Comparison of ENCODE assay signal across 8 cellular contexts in genomic region chr3:49104427-49105291, GRCh38. TPM values are rescaled to one million over a fixed set of nuclear protein-coding genes. Genes with fewer than 3 reads are reported as not detected.
A peak's percentile ranks its signal among the peaks of the same experiment; 100 is the strongest.
DNase-seq lines count a peak whose midpoint lies in the region; ATAC-seq and TF ChIP-seq lines count a peak whose summit lies in the region.

TSS of gene QARS1 (minus strand) at chr3:49104757. CDS start at chr3:49104733, 24 bp downstream.

- peaks cover 35 to 47% of the 10 kb centered on the region in 2 donors for H3K36me3 ChIP-seq in mucosa of rectum (ENCODE audit: control insufficient read depth in 2 of 2, insufficient read depth in 2 of 2, low read length in 2 of 2)

- ATAC-seq in GM21528 (IDR thresholded peaks at IDR 0.05; ENCODE audit: low FRiP score, unreplicated experiment): peak; percentile 85

- no peak for TF ChIP-seq CTCF in epithelial cell of proximal tubule (conservative IDR thresholded peaks at IDR 0.05; ENCODE audit: low read depth, low read length)

- H3K4me3 ChIP-seq in Jurkat, Clone E6-1 (ENCODE audit: low read length): peak within 1 kb of the TSS; percentile 98
- H3K4me3 ChIP-seq in epithelial cell of proximal tubule (ENCODE audit: low read depth, low read length) (peak within 1 kb of the TSS; percentile 95), mucosa of rectum (ENCODE audit: low read length in 2 of 2) (peak within 1 kb of the TSS; percentile 93 to 96)

- H3K27me3 ChIP-seq in mucosa of rectum (ENCODE audit: control insufficient read depth in 2 of 2, insufficient read depth in 2 of 2, low read length in 2 of 2): no peaks in the 10 kb centered on the region

- H3K9ac ChIP-seq in mucosa of rectum (ENCODE audit: low read depth in 1 of 2, low read length in 2 of 2): peak within 1 kb of the TSS; percentile 90 to 97

- peak within 1 kb of the TSS; percentile 88 for H3K27ac ChIP-seq in mucosa of rectum (ENCODE audit: low read depth in 2 of 2, low read length in 2 of 2)

- peaks cover 15 to 21% of the 10 kb centered on the region in 2 donors for H3K4me1 ChIP-seq in mucosa of rectum (ENCODE audit: control insufficient read depth in 2 of 2, insufficient read depth in 2 of 2, low read length in 2 of 2)

- peak; percentile 93 for DNase-seq in DMS 273 (lab: John Stamatoyannopoulos, UW; ENCODE audit: unreplicated experiment)
- DNase-seq in Jurkat, Clone E6-1 (ENCODE audit: low read depth, low spot score): peak; percentile 86
- DNase-seq in activated T-cell treated with anti-CD3 and anti-CD28 coated beads, Interleukin-2, amount 50 U/mL, for 1 hour: peak; percentile 84
- peak; percentile 33 for DNase-seq in epithelial cell of proximal tubule (ENCODE audit: low read depth)
- peak; percentile 77 for DNase-seq in stimulated activated CD8-positive, alpha-beta memory T cell treated with anti-CD3 and anti-CD28 coated beads, Interleukin-4, amount 100 ng/mL, for 4 hours (ENCODE audit: low read depth in 2 of 2, low spot score in 1 of 2)

- no peaks in the 10 kb centered on the region for H3K9me3 ChIP-seq in mucosa of rectum (ENCODE audit: control insufficient read depth in 2 of 2, low read length in 2 of 2)

TF ChIP-seq in PFSK-1, 5 proteins besides CTCF, POLR2A, EP300 and RAD21:
- TF ChIP-seq REST (IDR thresholded peaks at IDR 0.05; ENCODE audit: insufficient read depth in 1 of 2, low read depth in 2 of 2, low read length in 2 of 2) (no peak), FOXP2 (optimal IDR thresholded peaks at IDR 0.05; ENCODE audit: borderline replicate concordance, extremely low read depth, extremely low read length, insufficient read depth) (no peak), TAF1 (IDR thresholded peaks at IDR 0.05; ENCODE audit: borderline replicate concordance, insufficient read depth, low read length) (peak; percentile 70), SIN3A (IDR thresholded peaks at IDR 0.05; ENCODE audit: borderline replicate concordance, insufficient read depth, low read length) (peak; percentile 71; the same call in 1 of the 2 replicates), POLR2AphosphoS5 (IDR thresholded peaks at IDR 0.05; ENCODE audit: low read depth, low read length) (peak; percentile 76)

RNA-seq across cellular contexts. Expression of gene QARS1, which starts in this region (rescaled TPM):
- polyA plus RNA-seq in Jurkat, Clone E6-1 (2012; ENCODE audit: insufficient read depth, insufficient read length): 337 TPM
- 376 TPM for polyA plus RNA-seq in PFSK-1 (2012; ENCODE audit: insufficient read length, low read depth)
- total RNA-seq in epithelial cell of proximal tubule: 299 and 306 TPM in 2 replicates

Comparison
In these comparisons a context has a peak if more than half of its experiments do, and no peak if none do; other contexts are left out.
1. Peak in every context shown above with its lines: DNase-seq, ATAC-seq, H3K4me3 ChIP-seq and H3K27ac ChIP-seq.
2. DNase-seq: peak in every context shown above with its lines; median percentile 93 in DMS 273; 86 in Jurkat, Clone E6-1; 84 in activated T-cell treated with anti-CD3 and anti-CD28 coated beads, Interleukin-2, amount 50 U/mL, for 1 hour; 77 in stimulated activated CD8-positive, alpha-beta memory T cell treated with anti-CD3 and anti-CD28 coated beads, Interleukin-4, amount 100 ng/mL, for 4 hours; 33 in epithelial cell of proximal tubule.